ENCODE assay signal across 24 cellular contexts in the genomic region with DNA sequence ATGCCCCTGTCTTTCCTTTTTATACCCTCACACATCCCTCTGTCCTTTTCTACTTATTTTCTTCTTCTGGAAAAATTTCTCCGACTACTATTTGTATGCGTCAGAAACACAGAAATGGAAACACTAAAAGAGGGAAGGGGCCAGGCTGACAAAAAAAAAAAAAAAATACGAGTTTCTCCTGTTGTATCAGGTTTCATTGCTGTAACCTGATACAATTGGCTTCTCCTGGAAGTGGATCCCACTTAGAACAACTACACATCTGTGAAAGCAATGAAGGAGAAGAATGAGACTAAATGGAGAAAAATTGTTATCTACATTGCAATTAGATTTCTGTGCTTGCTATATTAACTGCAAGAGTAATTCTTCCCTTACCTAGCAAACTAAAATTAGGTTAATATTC.
A peak's percentile ranks its signal among the peaks of the same experiment; 100 is the strongest.
DNase-seq lines count a peak whose midpoint lies in the region; ATAC-seq, FAIRE-seq and TF ChIP-seq lines count a peak whose summit lies in the region.
"Had no signal": no experiment of that assay in that cellular context is flagged by ENCODE, and none has a peak within 500 bp of the region (broad histone marks: within the 10 kb centered on the region; RNA-seq: fewer than 3 reads in every experiment).

No MANE protein-coding gene starts in this region.

- no peak overlapping the region for H3K27ac ChIP-seq in H1 (ENCODE audit: low read depth, low read length)
- H3K27ac ChIP-seq: ovary, SK-N-MC, skin epidermis, vagina had no signal

- no peak overlapping the region for H3K23ac ChIP-seq in H1 (ENCODE audit: insufficient read length)

- no peak overlapping the region for H3K4me3 ChIP-seq in H1 (ENCODE audit: extremely low read depth in 1 of 4, insufficient read depth in 2 of 4, low read depth in 3 of 4, low read length in 4 of 4)
- H3K4me3 ChIP-seq: lung, mucosa of descending colon, ovary, SK-N-MC, skin epidermis, vagina had no signal

- no peak overlapping the region for H3K14ac ChIP-seq in H1 (ENCODE audit: insufficient read length)

- H2BK20ac ChIP-seq in H1 (ENCODE audit: low read length), result no peak overlapping the region

- no peak for TF ChIP-seq POLR2A in H1 (IDR thresholded peaks at IDR 0.05; ENCODE audit: control extremely low read depth in 1 of 2, low read depth in 2 of 2, low read length in 2 of 2)

- no peaks in the 10 kb centered on the region for H3K27me3 Mint-ChIP-seq in activated CD4-positive, alpha-beta memory T cell treated with anti-CD3 and anti-CD28 coated beads for 36 hours
- H3K27me3 Mint-ChIP-seq: CD4-positive, CD25-positive, alpha-beta regulatory T cell; stimulated activated naive CD8-positive, alpha-beta T cell treated with anti-CD3 and anti-CD28 coated beads, Interleukin-15, Interleukin-2, amounts not matched to agents 100 ng/mL and 50 ng/mL, for 24 hours had no signal

- no peaks in the 10 kb centered on the region for H3K36me3 Mint-ChIP-seq in activated CD4-positive, alpha-beta memory T cell treated with anti-CD3 and anti-CD28 coated beads for 36 hours
- H3K36me3 Mint-ChIP-seq: CD4-positive, CD25-positive, alpha-beta regulatory T cell had no signal

- no peak overlapping the region for H3K4ac ChIP-seq in H1 (replicated peaks; ENCODE audit: insufficient read length, low read depth, low read length)

- TF ChIP-seq CTCF in H1 (IDR thresholded peaks at IDR 0.05; ENCODE audit: control extremely low read depth in 1 of 3, insufficient read depth in 1 of 3, low read depth in 1 of 3, low read length in 3 of 3), result no peak

- no peak for TF ChIP-seq RAD21 in H1 (IDR thresholded peaks at IDR 0.05 in 1 of 2, conservative IDR thresholded peaks at IDR 0.05 in 1 of 2; ENCODE audit: low read depth in 2 of 2, low read length in 2 of 2)

- H3K4me1 Mint-ChIP-seq in activated CD4-positive, alpha-beta memory T cell treated with anti-CD3 and anti-CD28 coated beads for 36 hours (ENCODE audit: low read depth), result no peaks in the 10 kb centered on the region
- H3K4me1 Mint-ChIP-seq: CD4-positive, CD25-positive, alpha-beta regulatory T cell had no signal

- H4K20me1 ChIP-seq in H1 (replicated peaks in 1 of 2; ENCODE audit: control insufficient read depth in 1 of 2, insufficient read depth in 2 of 2, low read length in 2 of 2), result no peaks in the 10 kb centered on the region

- DNase-seq in NCI-H2029 (lab: John Stamatoyannopoulos, UW) (peak; percentile 8), NCI-H2029 treated with DMSO at 0.1 percent for 48 hours (lab: John Stamatoyannopoulos, UW) (no peak), NCI-H524 treated with DMSO at 0.1 percent for 48 hours (lab: John Stamatoyannopoulos, UW) (peak; percentile 62), H1 (ENCODE audit: low read depth in 1 of 2, low spot score in 2 of 2) (no peak), T-helper 2 cell (no peak)
- no peak for DNase-seq in activated CD4-positive, alpha-beta memory T cell treated with anti-CD3 and anti-CD28 coated beads for 36 hours
- DNase-seq: activated CD4-positive, alpha-beta T cell treated with anti-CD3 and anti-CD28 coated beads, Interleukin-2, amount 50 U/mL, for 1 hour; activated naive CD4-positive, alpha-beta T cell treated with Interleukin-2 at 50 U/mL for 16 hours; CD4-positive, CD25-positive, alpha-beta regulatory T cell; effector CD4-positive, alpha-beta T cell; mucosa of descending colon; ovary; retina had no signal

- H3K18ac ChIP-seq in H1 (ENCODE audit: extremely low read depth, low read length), result no peak overlapping the region

- POLR2A ChIA-PET in H1 (lab: Charles Lee; ENCODE audit: partially characterized antibody), result no interaction called here
- POLR2A ChIA-PET in activated CD4-positive, alpha-beta memory T cell treated with anti-CD3 and anti-CD28 coated beads for 36 hours (lab: Charles Lee), result no interaction called here

- FAIRE-seq in H1 (lab: Jason Lieb, UNC), result no peak
- FAIRE-seq: D721Med, H54 had no signal

- no peaks in the 10 kb centered on the region for H3K36me3 ChIP-seq in H1 (ENCODE audit: control insufficient read depth in 2 of 4, insufficient read depth in 4 of 4, low read length in 3 of 4)
- H3K36me3 ChIP-seq: ovary, vagina had no signal

- WGBS in H1 (ENCODE audit: extremely low coverage in 1 of 2, insufficient coverage in 1 of 2, insufficient read length in 1 of 2, insufficient replicate concordance in 2 of 2, low coverage in 1 of 2, low lambda C conversion rate in 2 of 2, missing lambda C conversion rate in 1 of 2), 2 experiments, result 75% methylated on average over 3 of the region's 3 CpGs; no CpG with 5 or more reads in 1 of the 2 experiments

- ATAC-seq in HG03159 (IDR thresholded peaks at IDR 0.05; ENCODE audit: unreplicated experiment), result no peak
- no peak for ATAC-seq in activated CD4-positive, CD25-positive, alpha-beta regulatory T cell treated with anti-CD3 and anti-CD28 coated beads, Interleukin-2, amount 50 U/mL, for 24 hours
- ATAC-seq: mucosa of descending colon had no signal

- no peak overlapping the region for H2BK12ac ChIP-seq in H1 (ENCODE audit: low read depth, low read length)

- H4K91ac ChIP-seq in H1 (replicated peaks; ENCODE audit: insufficient read length, low read length), result no peak overlapping the region

- TF ChIP-seq EP300 in H1 (IDR thresholded peaks at IDR 0.05; ENCODE audit: borderline replicate concordance in 1 of 2, low read depth in 2 of 2, low read length in 2 of 2), result no peak

- H3K23me2 ChIP-seq in H1 (ENCODE audit: low read depth, low read length), result no peaks in the 10 kb centered on the region

- no peak overlapping the region for H2AFZ ChIP-seq in H1 (ENCODE audit: low read length)

- H3K9ac ChIP-seq in H1 (replicated peaks in 1 of 4; ENCODE audit: extremely low read depth in 1 of 4, low read depth in 3 of 4, low read length in 3 of 4), result no peak overlapping the region

- no peaks in the 10 kb centered on the region for H3K9me3 Mint-ChIP-seq in activated CD4-positive, alpha-beta memory T cell treated with anti-CD3 and anti-CD28 coated beads for 36 hours

- 0 out of 4 replicates have a peak overlapping the region, but pooled peaks of 1 of the 2 experiments have one; percentile 34 for H3K4me2 ChIP-seq in H1 (ENCODE audit: insufficient read depth in 1 of 2, low read depth in 2 of 2, low read length in 2 of 2)

- no peak overlapping the region for H3K27ac Mint-ChIP-seq in activated CD4-positive, alpha-beta memory T cell treated with anti-CD3 and anti-CD28 coated beads for 36 hours
- H3K27ac Mint-ChIP-seq: CD4-positive, CD25-positive, alpha-beta regulatory T cell; stimulated activated naive CD8-positive, alpha-beta T cell treated with anti-CD3 and anti-CD28 coated beads, Interleukin-15, Interleukin-2, amounts not matched to agents 100 ng/mL and 50 ng/mL, for 24 hours; T-helper 2 cell treated with Interferon-gamma antibody and Interleukin-4, amounts not matched to agents 5 μg/mL and 100 μg/mL, for 36 hours had no signal

- no peaks in the 10 kb centered on the region for H3K79me1 ChIP-seq in H1 (ENCODE audit: low read depth, low read length)

- H2BK5ac ChIP-seq in H1 (ENCODE audit: low read depth, low read length), result no peak overlapping the region

- no peak overlapping the region for H2BK120ac ChIP-seq in H1 (replicated peaks; ENCODE audit: low read depth, low read length)

- no peak overlapping the region for H2BK15ac ChIP-seq in H1 (ENCODE audit: low read length)

- no peaks in the 10 kb centered on the region for H3K79me2 ChIP-seq in H1 (ENCODE audit: control insufficient read depth in 1 of 2, insufficient read depth in 2 of 2, low read length in 2 of 2)

- no peak overlapping the region for H4K5ac ChIP-seq in H1 (ENCODE audit: insufficient read length, low read depth, low read length)

- H3K4me3 Mint-ChIP-seq in activated CD4-positive, alpha-beta memory T cell treated with anti-CD3 and anti-CD28 coated beads for 36 hours, result no peak overlapping the region
- H3K4me3 Mint-ChIP-seq: CD4-positive, CD25-positive, alpha-beta regulatory T cell; nephron; stimulated activated naive CD8-positive, alpha-beta T cell treated with anti-CD3 and anti-CD28 coated beads, Interleukin-15, Interleukin-2, amounts not matched to agents 100 ng/mL and 50 ng/mL, for 24 hours; T-helper 2 cell treated with Interferon-gamma antibody and Interleukin-4, amounts not matched to agents 5 μg/mL and 100 μg/mL, for 36 hours had no signal

- no peaks in the 10 kb centered on the region for H3K27me3 ChIP-seq in H1 (replicated peaks in 1 of 4; ENCODE audit: control insufficient read depth in 3 of 4, extremely low read depth in 1 of 4, insufficient read depth in 3 of 4, low read length in 3 of 4)
- H3K27me3 ChIP-seq: ovary, vagina had no signal

- CTCF ChIA-PET in H1 (lab: Charles Lee; ENCODE audit: partially characterized antibody), result no interaction called here
- CTCF ChIA-PET in activated CD4-positive, alpha-beta memory T cell treated with anti-CD3 and anti-CD28 coated beads for 36 hours (lab: Charles Lee), result no interaction called here

- no peaks in the 10 kb centered on the region for H3K4me1 ChIP-seq in H1 (replicated peaks in 1 of 4; ENCODE audit: control insufficient read depth in 3 of 4, insufficient read depth in 4 of 4, low read length in 3 of 4)
- H3K4me1 ChIP-seq: vagina had no signal

- intact Hi-C loops in activated CD4-positive, alpha-beta memory T cell treated with anti-CD3 and anti-CD28 coated beads for 36 hours (cut with micrococcal nuclease), result no loop called here

- H3K9me3 ChIP-seq in H1 (ENCODE audit: insufficient read depth in 2 of 2, low read depth in 1 of 2, low read length in 1 of 2), result no peaks in the 10 kb centered on the region
- H3K9me3 ChIP-seq: ovary, vagina had no signal

- no peak overlapping the region for H3K56ac ChIP-seq in H1 (replicated peaks; ENCODE audit: insufficient read length, low read depth, low read length)

- no peak overlapping the region for H2AK5ac ChIP-seq in H1 (ENCODE audit: low read depth, low read length)

- H4K8ac ChIP-seq in H1 (ENCODE audit: extremely low read depth, insufficient read depth, low read length), result no peak overlapping the region

TF ChIP-seq in H1, 55 proteins besides CTCF, POLR2A, EP300 and RAD21:
- TF ChIP-seq YY1 (IDR thresholded peaks at IDR 0.05; ENCODE audit: low read depth, low read length), result no peak
- TF ChIP-seq SIX5 (IDR thresholded peaks at IDR 0.05; ENCODE audit: low read depth, low read length), result peak; percentile 37; the same call in 1 of the 2 replicates
- TF ChIP-seq TCF12 (IDR thresholded peaks at IDR 0.05; ENCODE audit: low read depth, low read length), result no peak
- TF ChIP-seq, protein P1, sequence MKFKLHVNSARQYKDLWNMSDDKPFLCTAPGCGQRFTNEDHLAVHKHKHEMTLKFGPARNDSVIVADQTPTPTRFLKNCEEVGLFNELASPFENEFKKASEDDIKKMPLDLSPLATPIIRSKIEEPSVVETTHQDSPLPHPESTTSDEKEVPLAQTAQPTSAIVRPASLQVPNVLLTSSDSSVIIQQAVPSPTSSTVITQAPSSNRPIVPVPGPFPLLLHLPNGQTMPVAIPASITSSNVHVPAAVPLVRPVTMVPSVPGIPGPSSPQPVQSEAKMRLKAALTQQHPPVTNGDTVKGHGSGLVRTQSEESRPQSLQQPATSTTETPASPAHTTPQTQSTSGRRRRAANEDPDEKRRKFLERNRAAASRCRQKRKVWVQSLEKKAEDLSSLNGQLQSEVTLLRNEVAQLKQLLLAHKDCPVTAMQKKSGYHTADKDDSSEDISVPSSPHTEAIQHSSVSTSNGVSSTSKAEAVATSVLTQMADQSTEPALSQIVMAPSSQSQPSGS (IDR thresholded peaks at IDR 0.05; ENCODE audit: low read length), result no peak

Comparison
In these comparisons a context has a peak if more than half of its experiments do, and no peak if none do; other contexts are left out.
1. DNase-seq: peak in NCI-H2029 (single experiment) and NCI-H524 treated with DMSO at 0.1 percent for 48 hours (single experiment); none in NCI-H2029 treated with DMSO at 0.1 percent for 48 hours (single experiment), H1 (0 of 2), T-helper 2 cell (0 of 5) and activated CD4-positive, alpha-beta memory T cell treated with anti-CD3 and anti-CD28 coated beads for 36 hours (single experiment).